In the genomic region with DNA sequence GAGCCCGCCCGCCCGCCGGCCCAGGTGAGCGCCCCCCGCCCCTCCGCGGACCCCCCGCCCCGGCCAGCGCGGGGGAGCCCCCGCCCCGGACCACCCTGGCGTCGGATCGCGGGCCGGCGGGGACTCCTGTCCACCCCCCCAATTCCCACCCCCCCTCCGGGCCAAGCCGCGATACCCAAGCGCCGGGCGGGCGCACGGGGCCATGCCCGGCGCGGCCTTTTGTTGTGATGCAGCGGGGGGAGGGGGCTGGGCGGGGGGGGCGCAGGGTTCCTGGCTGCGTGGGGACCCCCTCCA, we compare ENCODE assay signal across 8 cellular contexts. TPM values are rescaled to one million over a fixed set of nuclear protein-coding genes. Genes with fewer than 3 reads are reported as not detected.
A peak's percentile ranks its signal among the peaks of the same experiment; 100 is the strongest.
DNase-seq lines count a peak whose midpoint lies in the region; ATAC-seq, FAIRE-seq and TF ChIP-seq lines count a peak whose summit lies in the region.

No MANE protein-coding gene starts in this region.

- POLR2A ChIA-PET in endothelial cell of umbilical vein (lab: Charles Lee) = interaction anchor here (0.6 to 1.2 kb wide), 2 partner anchors 31 to 41 kb away, joined by 3 read pairs; no protein-coding TSS in a partner anchor

- no peak for FAIRE-seq in endothelial cell of umbilical vein (lab: Jason Lieb, UNC)
- FAIRE-seq in pancreas (lab: Jason Lieb, UNC) = no peak

- H3K4me1 ChIP-seq in endothelial cell of umbilical vein (ENCODE audit: control insufficient read depth, extremely low read depth, insufficient read depth, low read length) (peaks cover 16% of the 10 kb centered on the region), pancreas (peaks cover 5 to 20% (median 7%) of the 10 kb centered on the region in 3 donors)

- peak overlapping the region; percentile 58 for H3K4me3 ChIP-seq in MG63
- peak overlapping the region; percentile 3 to 70 (median 31) for H3K4me3 ChIP-seq in endothelial cell of umbilical vein (replicated peaks in 1 of 3; ENCODE audit: insufficient read depth in 1 of 3, low read depth in 1 of 3, low read length in 3 of 3)
- peak overlapping the region; percentile 51 to 69 (median 66) for H3K4me3 ChIP-seq in pancreas

- no peaks in the 10 kb centered on the region for H3K27me3 ChIP-seq in MG63
- H3K27me3 ChIP-seq in endothelial cell of umbilical vein (ENCODE audit: control insufficient read depth in 2 of 2, insufficient read depth in 2 of 2, low read length in 2 of 2) = no peaks in the 10 kb centered on the region
- H3K27me3 ChIP-seq in pancreas = no peaks in the 10 kb centered on the region

- H3K9me3 Mint-ChIP-seq in T-helper 2 cell treated with Interferon-gamma antibody and Interleukin-4, amounts not matched to agents 5 μg/mL and 100 μg/mL, for 36 hours = no peaks in the 10 kb centered on the region

- H3K27ac ChIP-seq in C4-2B (peak overlapping the region; percentile 67), endothelial cell of umbilical vein (ENCODE audit: insufficient read depth, low read depth, low read length) (no peak overlapping the region), pancreas (peak overlapping the region; percentile 61 to 89 (median 74))

- H3K27me3 Mint-ChIP-seq in T-helper 2 cell treated with Interferon-gamma antibody and Interleukin-4, amounts not matched to agents 5 μg/mL and 100 μg/mL, for 36 hours (ENCODE audit: low read depth) = peaks cover 3% of the 10 kb centered on the region

- intact Hi-C loops in endothelial cell of umbilical vein (cut with micrococcal nuclease) (loop anchor here (2.0 to 5.0 kb wide), 2 partner anchors 39 to 49 kb away; no protein-coding TSS in a partner anchor), pancreas (cut with DNase I) (no loop called here)

- CTCF ChIA-PET in endothelial cell of umbilical vein (lab: Charles Lee) = interaction anchor here (0.6 to 1.5 kb wide), 3 partner anchors 11 to 38 kb away, joined by 3 read pairs; no protein-coding TSS in a partner anchor

- peaks cover 3% of the 10 kb centered on the region for H4K20me1 ChIP-seq in endothelial cell of umbilical vein (replicated peaks; ENCODE audit: control insufficient read depth, extremely low read depth, insufficient read depth, low read length)

- H3K36me3 ChIP-seq in MG63 (peaks cover 36% of the 10 kb centered on the region), endothelial cell of umbilical vein (ENCODE audit: control insufficient read depth in 2 of 2, extremely low read depth in 1 of 2, insufficient read depth in 2 of 2, low read length in 2 of 2) (peaks cover 3% of the 10 kb centered on the region in 2 experiments), pancreas (no peaks in the 10 kb centered on the region)

- no peak overlapping the region for H3K4me2 ChIP-seq in endothelial cell of umbilical vein (ENCODE audit: insufficient read depth, low read length)

- no peak overlapping the region for H3K4me3 Mint-ChIP-seq in T-helper 2 cell treated with Interferon-gamma antibody and Interleukin-4, amounts not matched to agents 5 μg/mL and 100 μg/mL, for 36 hours

- 1 to 3% methylated on average over 8 to 35 of the region's 35 CpGs for WGBS in pancreas, 2 donors

- ATAC-seq in pancreas (peak in 2 of 4 donors; percentile 8 to 25), GM18907 (IDR thresholded peaks at IDR 0.05; ENCODE audit: unreplicated experiment) (no peak)

- H3K79me2 ChIP-seq in endothelial cell of umbilical vein (ENCODE audit: control insufficient read depth, insufficient read depth, low read length) = peaks cover 47% of the 10 kb centered on the region

- peaks cover 4% of the 10 kb centered on the region for H3K4me1 Mint-ChIP-seq in T-helper 2 cell treated with Interferon-gamma antibody and Interleukin-4, amounts not matched to agents 5 μg/mL and 100 μg/mL, for 36 hours (ENCODE audit: low read depth)

- peak overlapping the region; percentile 59 for H3K9ac ChIP-seq in endothelial cell of umbilical vein (replicated peaks; ENCODE audit: extremely low read depth, insufficient read depth, low read length)

- no peaks in the 10 kb centered on the region for H3K9me1 ChIP-seq in endothelial cell of umbilical vein (replicated peaks; ENCODE audit: control insufficient read depth, extremely low read depth, insufficient read depth, low read length)

- DNase-seq in MG63 (peak; percentile 25), endothelial cell of umbilical vein (ENCODE audit: low read depth, low spot score) (no peak), pancreas (no peak), NCI-H1092 (lab: John Stamatoyannopoulos, UW) (no peak), NCI-H187 (lab: John Stamatoyannopoulos, UW) (no peak)
- DNase-seq in T-helper 2 cell treated with Interferon-gamma antibody and Interleukin-4, amounts not matched to agents 5 μg/mL and 100 μg/mL, for 36 hours (ENCODE audit: low spot score) = no peak

- no peaks in the 10 kb centered on the region for H3K36me3 Mint-ChIP-seq in T-helper 2 cell treated with Interferon-gamma antibody and Interleukin-4, amounts not matched to agents 5 μg/mL and 100 μg/mL, for 36 hours (ENCODE audit: low read depth)

- H3K9me3 ChIP-seq in MG63 (no peaks in the 10 kb centered on the region), endothelial cell of umbilical vein (replicated peaks; ENCODE audit: control insufficient read depth, insufficient read depth, low read length) (no peaks in the 10 kb centered on the region), pancreas (no peaks in the 10 kb centered on the region)

- dilution Hi-C loops in endothelial cell of umbilical vein (cut with MboI; ENCODE audit: extremely low pct_ligation_motif_present, low sequenced_read_pairs) = no loop called here

- H2AFZ ChIP-seq in endothelial cell of umbilical vein (ENCODE audit: low read depth, low read length) = no peak overlapping the region

- no TSS peak for BruUV-seq in endothelial cell of umbilical vein (replicated peaks; lab: Mats Ljungman, UMichigan)

- TF ChIP-seq POLR2A in endothelial cell of umbilical vein (IDR thresholded peaks at IDR 0.05; ENCODE audit: low read depth, low read length) = no peak

- TF ChIP-seq CTCF in C4-2B (conservative IDR thresholded peaks at IDR 0.05) (no peak), endothelial cell of umbilical vein (IDR thresholded peaks at IDR 0.05; ENCODE audit: extremely low read depth in 1 of 2, insufficient read depth in 1 of 2, low read depth in 1 of 2, low read length in 2 of 2) (no peak), pancreas (IDR thresholded peaks at IDR 0.05) (no peak)

- H3K27ac Mint-ChIP-seq in T-helper 2 cell treated with Interferon-gamma antibody and Interleukin-4, amounts not matched to agents 5 μg/mL and 100 μg/mL, for 36 hours = no peak overlapping the region

TF ChIP-seq in endothelial cell of umbilical vein, 7 proteins besides CTCF, POLR2A, EP300 and RAD21:
- no peak for TF ChIP-seq GATA2 (IDR thresholded peaks at IDR 0.05; ENCODE audit: insufficient read depth, insufficient read length, low read depth, low read length)
TF ChIP-seq in endothelial cell of umbilical vein: peak in this region for 0.

RNA-seq across cellular contexts. Expression of a gene that starts 0.2 kb away (rescaled TPM):
- 25.4 and 33.0 TPM in 2 replicates for total RNA-seq in MG63 (2014; rRNA removed; shearing (Covaris generic); ENCODE audit: low replicate concordance)
- 29.4 and 30.7 TPM in 2 replicates for total RNA-seq in endothelial cell of umbilical vein
- polyA plus RNA-seq in endothelial cell of umbilical vein = 22.6 and 22.8 TPM in 2 replicates
- polyA plus RNA-seq in endothelial cell of umbilical vein (2011; cell fraction: cytosol; rRNA removed) = 15.6 and 20.5 TPM in 2 replicates
- polyA plus RNA-seq in endothelial cell of umbilical vein (2011; cell fraction: nucleus; rRNA removed) = 61.8 and 62.6 TPM in 2 replicates
- polyA plus RNA-seq in endothelial cell of umbilical vein (2012) = 27.1 and 37.5 TPM in 2 replicates
- 24.8 and 33.1 TPM in 2 replicates for polyA minus RNA-seq in endothelial cell of umbilical vein
- polyA minus RNA-seq in endothelial cell of umbilical vein (2011; cell fraction: cytosol; rRNA and poly(A)+ RNA removed) = not detected
- 36.5 and 36.6 TPM in 2 replicates for polyA minus RNA-seq in endothelial cell of umbilical vein (2011; cell fraction: nucleus; rRNA and poly(A)+ RNA removed)
- total RNA-seq in pancreas = 10 to 100 TPM; 21.3 to 78.4 (median 31.3) TPM
- 10 to 100 TPM; 64.6 to 75.2 TPM for polyA plus RNA-seq in pancreas

RNA-seq across cellular contexts. Expression of a gene that starts 56.7 kb away (rescaled TPM):
- total RNA-seq in MG63 (2014; rRNA removed; shearing (Covaris generic); ENCODE audit: low replicate concordance) = 72.7 and 107 TPM in 2 replicates
- 32.3 and 34.6 TPM in 2 replicates for total RNA-seq in endothelial cell of umbilical vein
- polyA plus RNA-seq in endothelial cell of umbilical vein = 104 and 115 TPM in 2 replicates
- 76.2 and 86.7 TPM in 2 replicates for polyA plus RNA-seq in endothelial cell of umbilical vein (2011; cell fraction: cytosol; rRNA removed)
- polyA plus RNA-seq in endothelial cell of umbilical vein (2011; cell fraction: nucleus; rRNA removed) = 35.4 and 39.9 TPM in 2 replicates
- 49.7 and 56.4 TPM in 2 replicates for polyA plus RNA-seq in endothelial cell of umbilical vein (2012)
- 32.6 and 33.1 TPM in 2 replicates for polyA minus RNA-seq in endothelial cell of umbilical vein
- 25.5 TPM for polyA minus RNA-seq in endothelial cell of umbilical vein (2011; cell fraction: cytosol; rRNA and poly(A)+ RNA removed)
- 7.4 and 9.4 TPM in 2 replicates for polyA minus RNA-seq in endothelial cell of umbilical vein (2011; cell fraction: nucleus; rRNA and poly(A)+ RNA removed)
- 10 to 100 TPM in 5 of 6 donors, 1 to 10 TPM in 1; 9.0 to 17.8 (median 15.7) TPM for total RNA-seq in pancreas
- 10 to 100 TPM; 28.5 to 42.1 TPM for polyA plus RNA-seq in pancreas
